In the genomic region with DNA sequence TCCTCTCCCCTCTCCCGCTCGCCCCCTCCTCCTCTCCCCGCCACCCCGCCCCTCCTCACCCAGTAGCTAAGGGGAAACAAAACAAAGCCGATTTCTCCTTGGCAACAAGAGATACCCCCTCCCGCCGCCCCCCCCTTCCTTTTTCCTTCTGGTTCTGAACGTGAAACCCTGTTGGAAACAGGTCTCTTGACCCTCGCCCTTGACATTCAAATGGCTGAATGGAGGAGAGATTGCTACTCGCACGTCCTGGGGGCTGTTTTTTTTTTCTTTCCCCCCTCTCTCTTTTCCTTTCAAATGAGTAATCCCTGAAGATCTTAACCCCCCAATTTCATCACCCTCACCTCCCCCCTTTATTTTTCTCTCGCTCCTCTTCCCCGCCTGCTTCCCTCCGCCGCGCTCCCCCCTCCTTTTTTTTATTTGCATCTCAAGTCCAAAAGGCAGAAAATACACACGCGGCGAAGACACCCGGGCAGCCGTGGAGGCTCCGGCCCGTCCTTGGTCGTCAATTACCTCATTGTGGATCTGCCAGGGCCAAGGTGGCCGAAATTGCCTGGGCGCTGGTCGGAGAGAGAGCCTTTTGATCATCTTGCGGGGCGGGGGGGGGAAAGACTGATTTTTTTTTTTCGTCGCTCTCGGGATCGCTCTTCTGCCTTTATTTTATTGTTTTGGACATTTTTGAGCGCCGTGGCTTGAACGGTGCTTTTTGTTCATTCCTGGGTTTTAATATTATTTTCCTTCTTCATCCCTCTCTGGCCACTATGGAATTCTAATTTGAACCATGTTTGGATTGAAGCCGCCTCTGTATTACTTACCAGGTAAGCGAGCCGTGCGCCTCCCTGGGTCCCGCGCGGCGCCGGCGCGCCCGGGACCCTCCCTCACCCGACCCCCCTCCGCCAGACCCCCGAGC, we compare ENCODE assay signal across 7 cellular contexts. TPM values are rescaled to one million over a fixed set of nuclear protein-coding genes. Genes with fewer than 3 reads are reported as not detected.
DNase-seq lines count a peak whose midpoint lies in the region; ATAC-seq, FAIRE-seq and TF ChIP-seq lines count a peak whose summit lies in the region.

No MANE protein-coding gene starts in this region.

- H3K18ac ChIP-seq in H1 (ENCODE audit: extremely low read depth, low read length), result peak overlapping the region; percentile 19; the same call in 1 of the 2 replicates

- no peak overlapping the region for H2BK15ac ChIP-seq in H1 (ENCODE audit: low read length)

- H2AFZ ChIP-seq in KMS-11 (ENCODE audit: low read depth) (peak overlapping the region; percentile 49; the same call in 1 of the 2 replicates), H1 (ENCODE audit: low read length) (no peak overlapping the region)

- H4K91ac ChIP-seq in H1 (replicated peaks; ENCODE audit: insufficient read length, low read length), result peak overlapping the region; percentile 68

- WGBS in H1 (ENCODE audit: extremely low coverage in 1 of 2, insufficient coverage in 1 of 2, insufficient read length in 1 of 2, insufficient replicate concordance in 2 of 2, low coverage in 1 of 2, low lambda C conversion rate in 2 of 2, missing lambda C conversion rate in 1 of 2), 2 experiments, result 0% methylated on average over 23 of the region's 51 CpGs; no CpG with 5 or more reads in 1 of the 2 experiments

- H4K20me1 ChIP-seq in KMS-11 (ENCODE audit: insufficient read depth) (no peaks in the 10 kb centered on the region), H1 (replicated peaks in 1 of 2; ENCODE audit: control insufficient read depth in 1 of 2, insufficient read depth in 2 of 2, low read length in 2 of 2) (peaks cover 3 to 8% of the 10 kb centered on the region in 2 experiments)

- H2AK5ac ChIP-seq in H1 (ENCODE audit: low read depth, low read length), result no peak overlapping the region

- H3K4me3 ChIP-seq in KMS-11 (IDR thresholded peaks at IDR 0.05; ENCODE audit: insufficient read depth, low read depth, low read length) (no peak overlapping the region), H1 (ENCODE audit: extremely low read depth in 1 of 4, insufficient read depth in 2 of 4, low read depth in 3 of 4, low read length in 4 of 4) (peak overlapping the region; percentile 54 to 98 (median 73)), muscle layer of colon (ENCODE audit: low read depth in 1 of 2, low read length in 2 of 2) (peak overlapping the region; percentile 76 to 96)

- no peak for TF ChIP-seq RAD21 in H1 (IDR thresholded peaks at IDR 0.05 in 1 of 2, conservative IDR thresholded peaks at IDR 0.05 in 1 of 2; ENCODE audit: low read depth in 2 of 2, low read length in 2 of 2)

- H4K8ac ChIP-seq in H1 (ENCODE audit: extremely low read depth, insufficient read depth, low read length), result peak overlapping the region; percentile 1; the same call in 1 of the 2 replicates

- peaks cover 29% of the 10 kb centered on the region for H3K23me2 ChIP-seq in H1 (ENCODE audit: low read depth, low read length)

- H3K36me3 ChIP-seq in KMS-11 (ENCODE audit: insufficient read depth), result no peaks in the 10 kb centered on the region
- H3K36me3 ChIP-seq in H1 (ENCODE audit: control insufficient read depth in 2 of 4, insufficient read depth in 4 of 4, low read length in 3 of 4), result no peaks in the 10 kb centered on the region
- H3K36me3 ChIP-seq in muscle layer of colon (ENCODE audit: insufficient read depth, low read length), result no peaks in the 10 kb centered on the region

- no peak overlapping the region for H3K14ac ChIP-seq in H1 (ENCODE audit: insufficient read length)

- H3K4me1 ChIP-seq in KMS-11 (ENCODE audit: low read depth, poor library complexity, severe bottlenecking), result peaks cover 38% of the 10 kb centered on the region
- H3K4me1 ChIP-seq in H1 (replicated peaks in 1 of 4; ENCODE audit: control insufficient read depth in 3 of 4, insufficient read depth in 4 of 4, low read length in 3 of 4), result peaks cover 0 to 29% (median 22%) of the 10 kb centered on the region in 4 experiments; a peak in 6 of 7 replicates
- H3K4me1 ChIP-seq in muscle layer of colon (ENCODE audit: insufficient read depth, low read length), result peaks cover 36% of the 10 kb centered on the region

- H3K4ac ChIP-seq in H1 (replicated peaks; ENCODE audit: insufficient read length, low read depth, low read length), result no peak overlapping the region

- H4K5ac ChIP-seq in H1 (ENCODE audit: insufficient read length, low read depth, low read length), result no peak overlapping the region

- H2BK5ac ChIP-seq in H1 (ENCODE audit: low read depth, low read length), result no peak overlapping the region

- no peak overlapping the region for H2BK120ac ChIP-seq in H1 (replicated peaks; ENCODE audit: low read depth, low read length)

- H3K27me3 ChIP-seq in KMS-11 (ENCODE audit: insufficient read depth, low read depth) (peaks cover 62% of the 10 kb centered on the region), H1 (replicated peaks in 1 of 4; ENCODE audit: control insufficient read depth in 3 of 4, extremely low read depth in 1 of 4, insufficient read depth in 3 of 4, low read length in 3 of 4) (no peaks in the 10 kb centered on the region; a peak in 2 of 7 replicates), muscle layer of colon (ENCODE audit: control insufficient read depth in 1 of 2, insufficient read depth in 2 of 2, low read length in 2 of 2) (no peaks in the 10 kb centered on the region)

- H3K4me2 ChIP-seq in KMS-11 (peak overlapping the region; percentile 98), H1 (ENCODE audit: insufficient read depth in 1 of 2, low read depth in 2 of 2, low read length in 2 of 2) (peak overlapping the region; percentile 95 to 96)

- H3K79me2 ChIP-seq in KMS-11 (ENCODE audit: insufficient read depth, low read depth) (no peaks in the 10 kb centered on the region), H1 (ENCODE audit: control insufficient read depth in 1 of 2, insufficient read depth in 2 of 2, low read length in 2 of 2) (peaks cover 10 to 19% of the 10 kb centered on the region in 2 experiments; a peak in 3 of 4 replicates)

- ATAC-seq in HG03280 (IDR thresholded peaks at IDR 0.05; ENCODE audit: unreplicated experiment), result no peak
- no peak for ATAC-seq in HG03108 (IDR thresholded peaks at IDR 0.05; ENCODE audit: unreplicated experiment)

- H3K9ac ChIP-seq in KMS-11 (peak overlapping the region; percentile 29; the same call in 1 of the 2 replicates), H1 (replicated peaks in 1 of 4; ENCODE audit: extremely low read depth in 1 of 4, low read depth in 3 of 4, low read length in 3 of 4) (peak overlapping the region in 3 of 4 experiments; percentile 8 to 58 (median 33); a peak in 4 of 7 replicates), muscle layer of colon (ENCODE audit: low read length) (peak overlapping the region; percentile 54)

- TF ChIP-seq EP300 in H1 (IDR thresholded peaks at IDR 0.05; ENCODE audit: borderline replicate concordance in 1 of 2, low read depth in 2 of 2, low read length in 2 of 2), result no peak

- DNase-seq in GDM1 (lab: John Stamatoyannopoulos, UW), result peak; percentile 44
- DNase-seq in T follicular helper cell (ENCODE audit: low read depth), result peak; percentile 31
- DNase-seq in H1 (ENCODE audit: low read depth in 1 of 2, low spot score in 2 of 2), result peak in 1 of 2 experiments; percentile 49

- no peak overlapping the region for H2BK12ac ChIP-seq in H1 (ENCODE audit: low read depth, low read length)

- no peak overlapping the region for H3K56ac ChIP-seq in H1 (replicated peaks; ENCODE audit: insufficient read length, low read depth, low read length)

- no peak for FAIRE-seq in H1 (lab: Jason Lieb, UNC)

- H2BK20ac ChIP-seq in H1 (ENCODE audit: low read length), result no peak overlapping the region

- TF ChIP-seq POLR2A in H1 (IDR thresholded peaks at IDR 0.05; ENCODE audit: control extremely low read depth in 1 of 2, low read depth in 2 of 2, low read length in 2 of 2), result no peak

- H3K27ac ChIP-seq in KMS-11 (no peak overlapping the region), H1 (ENCODE audit: low read depth, low read length) (no peak overlapping the region), muscle layer of colon (ENCODE audit: low read depth, low read length) (peak overlapping the region; percentile 90)

- TF ChIP-seq CTCF in KMS-11 (conservative IDR thresholded peaks at IDR 0.05; ENCODE audit: low read depth, low read length), result no peak
- no peak for TF ChIP-seq CTCF in H1 (IDR thresholded peaks at IDR 0.05; ENCODE audit: control extremely low read depth in 1 of 3, insufficient read depth in 1 of 3, low read depth in 1 of 3, low read length in 3 of 3)

- CTCF ChIA-PET in H1 (lab: Charles Lee; ENCODE audit: partially characterized antibody), result interaction anchor here (0.8 to 7.3 kb wide), 9 partner anchors 8 to 136 kb away, joined by 3 to 76 read pairs (median 18); no protein-coding TSS in a partner anchor

- H3K79me1 ChIP-seq in H1 (ENCODE audit: low read depth, low read length), result peaks cover 6% of the 10 kb centered on the region; the same call in 1 of the 2 replicates

- no peaks in the 10 kb centered on the region for H3K9me3 ChIP-seq in H1 (ENCODE audit: insufficient read depth in 2 of 2, low read depth in 1 of 2, low read length in 1 of 2)
- no peaks in the 10 kb centered on the region for H3K9me3 ChIP-seq in muscle layer of colon (ENCODE audit: low read length)

- no peak overlapping the region for H3K23ac ChIP-seq in H1 (ENCODE audit: insufficient read length)

- POLR2A ChIA-PET in H1 (lab: Charles Lee; ENCODE audit: partially characterized antibody), result interaction anchor here (0.8 to 4.3 kb wide), 7 partner anchors 13 to 56 kb away, joined by 3 to 29 read pairs (median 5); a partner anchor contains a TSS

TF ChIP-seq in H1, 55 proteins besides CTCF, POLR2A, EP300 and RAD21 (continues in another document):
- TF ChIP-seq KDM4A (IDR thresholded peaks at IDR 0.05; ENCODE audit: low read depth, low read length, severe bottlenecking) (peak; percentile 42), SP1 (IDR thresholded peaks at IDR 0.05; ENCODE audit: low read depth, low read length) (no peak), TAF1 (IDR thresholded peaks at IDR 0.05; ENCODE audit: low read depth, low read length) (no peak), CEBPB (IDR thresholded peaks at IDR 0.05; ENCODE audit: low read depth, low read length) (0 out of 2 replicates have a peak, but pooled peaks have one; percentile 7), PHF8 (conservative IDR thresholded peaks at IDR 0.05; ENCODE audit: low read depth, low read length) (no peak), JUN (IDR thresholded peaks at IDR 0.05; ENCODE audit: low read depth, low read length) (no peak), EZH2 (IDR thresholded peaks at IDR 0.05; ENCODE audit: low read depth, low read length, severe bottlenecking) (no peak), CTBP2 (IDR thresholded peaks at IDR 0.05; ENCODE audit: borderline replicate concordance, insufficient read depth, insufficient read length, low read length) (no peak)

RNA-seq across cellular contexts. Expression of a gene that starts 57.3 kb away (rescaled TPM):
- 65.6 and 66.2 TPM in 2 replicates for total RNA-seq in H1 (2021; fragmentation: NEBNext Ultra II Directional; extraction: Animal tissue kit (Norgen Biotek cat#: 25700))
- polyA plus RNA-seq in H1 (2011; rRNA removed), result 26.0 and 40.0 TPM in 2 replicates
- polyA plus RNA-seq in H1 (2011; cell fraction: cytosol; rRNA removed), result 26.5 TPM
- 123 TPM for polyA plus RNA-seq in H1 (2011; cell fraction: nucleus; rRNA removed)
- polyA plus RNA-seq in H1 (2012, experiment 1 of 2), result 42.4 to 51.0 TPM (median 44.8 TPM) in 4 replicates
- polyA plus RNA-seq in H1 (2012, experiment 2 of 2), result 18.4 TPM
- 30.0 TPM for polyA plus RNA-seq in H1 (2013, experiment 1 of 2)
- polyA plus RNA-seq in H1 (2013, experiment 2 of 2), result 30.1 TPM
- 35.8 and 37.6 TPM in 2 replicates for polyA minus RNA-seq in H1 (2011; rRNA and poly(A)+ RNA removed)
- 76.6 TPM for polyA minus RNA-seq in H1 (2011; cell fraction: cytosol; rRNA and poly(A)+ RNA removed)
- polyA minus RNA-seq in H1 (2011; cell fraction: nucleus; rRNA and poly(A)+ RNA removed), result 93.7 TPM
